ENCODE assay signal across 1 cellular context in genomic region chr13:36796052-36796451, GRCh38.
TF ChIP-seq lines count a peak whose summit lies in the region.

No MANE protein-coding gene starts in this region.

TF ChIP-seq in GM23338, 12 proteins besides CTCF, POLR2A, EP300 and RAD21 (continued from another document):
- no peak for TF ChIP-seq ZNF462 (CRISPR knock-in tag; IDR thresholded peaks at IDR 0.05)
- TF ChIP-seq NANOG (IDR thresholded peaks at IDR 0.05; ENCODE audit: borderline replicate concordance) = no peak
- no peak for TF ChIP-seq EZH2phosphoT487 (IDR thresholded peaks at IDR 0.05; ENCODE audit: unreplicated experiment)
- no peak for TF ChIP-seq EZH2 (IDR thresholded peaks at IDR 0.05; ENCODE audit: low read depth, unreplicated experiment)
- no peak for TF ChIP-seq REST (IDR thresholded peaks at IDR 0.05; ENCODE audit: unreplicated experiment)
- TF ChIP-seq POLR2AphosphoS5 (IDR thresholded peaks at IDR 0.05; ENCODE audit: low read depth) = no peak
TF ChIP-seq in GM23338: peak in this region for 0.
